29 cellular contexts compared by ENCODE assay signal in genomic region chr17:15453782-15454181, GRCh38. TPM values are rescaled to one million over a fixed set of nuclear protein-coding genes. Genes with fewer than 3 reads are reported as not detected.
DNase-seq lines count a peak whose midpoint lies in the region; ATAC-seq and TF ChIP-seq lines count a peak whose summit lies in the region.
"Had no signal": no experiment of that assay in that cellular context is flagged by ENCODE, and none has a peak within 500 bp of the region (broad histone marks: within the 10 kb centered on the region; RNA-seq: fewer than 3 reads in every experiment).

No MANE protein-coding gene starts in this region.

- peaks cover 61% of the 10 kb centered on the region for H3K4me1 ChIP-seq in SJSA1 (replicated peaks)
- H3K4me1 ChIP-seq in mucosa of descending colon (ENCODE audit: low read depth) = peaks cover 10% of the 10 kb centered on the region

- DNase-seq in SJSA1 (ENCODE audit: low read depth in 1 of 2, low spot score in 2 of 2) (no peak), foreskin melanocyte (peak; percentile 32), mucosa of descending colon (no peak), substantia nigra (lab: John Stamatoyannopoulos, UW) (peak in 27 of 49 donors; percentile 13 to 66 (median 37)), NCI-H446 treated with DMSO at 0.1 percent for 48 hours (lab: John Stamatoyannopoulos, UW) (no peak), NCI-H187 (lab: John Stamatoyannopoulos, UW) (no peak)
- DNase-seq: activated CD4-positive, alpha-beta T cell treated with anti-CD3 and anti-CD28 coated beads, Interleukin-2, amount 50 U/mL, for 1 hour; activated T-cell treated with anti-CD3 and anti-CD28 coated beads, Interleukin-2, amount 50 U/mL, for 48 hours; body of pancreas; CD4-positive, CD25-positive, alpha-beta regulatory T cell; DMS 273 treated with DMSO at 0.1 percent for 48 hours; HFFc6; natural killer cell; NCI-H1694; NCI-H2171; NCI-H526; NK-92 treated with Interleukin-12 subunit alpha and Interleukin-12 subunit beta, amount 100 ng/mL, for 24 hours; SHP77; spleen; SW 1271; T-helper 9 cell had no signal

- H3K4me3 ChIP-seq in SJSA1 (no peak overlapping the region), mucosa of descending colon (no peak overlapping the region)
- H3K4me3 ChIP-seq: body of pancreas, GM12878, GM23338, right atrium auricular region, spleen had no signal

- H3K9me3 ChIP-seq in SJSA1 (replicated peaks) = 0 out of 2 replicates have a peak, but pooled peaks cover 2% of the 10 kb centered on the region
- no peaks in the 10 kb centered on the region for H3K9me3 ChIP-seq in mucosa of descending colon
- H3K9me3 ChIP-seq: body of pancreas had no signal

- ATAC-seq in mucosa of descending colon (peak; percentile 87), GM19035 (IDR thresholded peaks at IDR 0.05; ENCODE audit: unreplicated experiment) (no peak), HG02571 (IDR thresholded peaks at IDR 0.05; ENCODE audit: unreplicated experiment) (no peak)
- ATAC-seq: body of pancreas, GM12878, GM23338, HepG2, natural killer cell, Panc1 had no signal

- no peaks in the 10 kb centered on the region for H3K27me3 ChIP-seq in SJSA1 (replicated peaks)
- H3K27me3 ChIP-seq: body of pancreas, right atrium auricular region, spleen had no signal

- intact Hi-C loops in mucosa of descending colon (cut with DNase I, micrococcal nuclease) = no loop called here

- H3K36me3 ChIP-seq in SJSA1 (peaks cover 6% of the 10 kb centered on the region; the same call in 1 of the 2 replicates), mucosa of descending colon (ENCODE audit: low read depth) (no peaks in the 10 kb centered on the region)
- H3K36me3 ChIP-seq: right atrium auricular region had no signal

- TF ChIP-seq CTCF in mucosa of descending colon (IDR thresholded peaks at IDR 0.05) = no peak

- H3K27ac ChIP-seq in SJSA1 (peak overlapping the region; percentile 82), substantia nigra (ENCODE audit: low read depth, low read length, poor library complexity, severe bottlenecking) (peak overlapping the region; percentile 94)
- H3K27ac ChIP-seq: right atrium auricular region had no signal

RNA-seq across cellular contexts. Expression of gene CDRT4, which starts 13.6 kb away (rescaled TPM):
- 0.24 TPM in 1 of 2 replicates, not detected in the other for total RNA-seq in SJSA1 (2014; rRNA removed; shearing (Covaris generic))
- total RNA-seq in mucosa of descending colon = 10 to 100 TPM in 1 of 3 donors, 1 to 10 TPM in 2; 4.8 to 17.5 (median 5.7) TPM
- total RNA-seq: LHCN-M2 had no signal

Comparison
In these comparisons a context has a peak if more than half of its experiments do, and no peak if none do; other contexts are left out.
1. DNase-seq: peak in foreskin melanocyte (single experiment) and substantia nigra (27 of 49); none in SJSA1 (0 of 2), mucosa of descending colon (0 of 3), NCI-H446 treated with DMSO at 0.1 percent for 48 hours (single experiment) and NCI-H187 (0 of 2).